Comparison of ENCODE assay signal across 16 cellular contexts in genomic region chr7:117870405-117870905, GRCh38. TPM values are rescaled to one million over a fixed set of nuclear protein-coding genes. Genes with fewer than 3 reads are reported as not detected.
DNase-seq lines count a peak whose midpoint lies in the region; TF ChIP-seq lines count a peak whose summit lies in the region.
"Had no signal": no experiment of that assay in that cellular context is flagged by ENCODE, and none has a peak within 500 bp of the region (broad histone marks: within the 10 kb centered on the region; RNA-seq: fewer than 3 reads in every experiment).

No MANE protein-coding gene starts in this region.

- H3K4me3 ChIP-seq in AG04450 (ENCODE audit: low read depth, low read length) (peak overlapping the region; percentile 85), iPS-20b (ENCODE audit: low read length) (peak overlapping the region; percentile 95; the same call in 1 of the 2 replicates), smooth muscle cell (peak overlapping the region; percentile 81), SJCRH30 (no peak overlapping the region)

- H3K79me2 ChIP-seq in smooth muscle cell (ENCODE audit: low read depth): peaks cover 48% of the 10 kb centered on the region

- peak overlapping the region; percentile 29 for H2AFZ ChIP-seq in smooth muscle cell (ENCODE audit: low read depth)

- CTCF ChIA-PET in AG04450 (lab: Charles Lee): interaction anchor here (1.0 to 2.8 kb wide), 5 partner anchors 112 to 471 kb away, joined by 3 to 14 read pairs (median 4); no protein-coding TSS in a partner anchor

- H3K4me2 ChIP-seq in smooth muscle cell: peak overlapping the region; percentile 97

- H4K20me1 ChIP-seq in smooth muscle cell (ENCODE audit: low read depth): no peaks in the 10 kb centered on the region

- TF ChIP-seq CTCF in AG04450 (IDR thresholded peaks at IDR 0.05; ENCODE audit: low read depth, low read length): no peak
- TF ChIP-seq CTCF in smooth muscle cell (IDR thresholded peaks at IDR 0.05; ENCODE audit: borderline replicate concordance, insufficient read depth, poor library complexity, severe bottlenecking): no peak

- H3K9ac ChIP-seq in iPS-20b (ENCODE audit: low read depth, low read length): peak overlapping the region; percentile 86; the same call in 1 of the 2 replicates
- peak overlapping the region; percentile 38 for H3K9ac ChIP-seq in smooth muscle cell (ENCODE audit: low read depth)

- H3K27ac ChIP-seq in AG04450 (ENCODE audit: low read depth, low read length) (no peak overlapping the region), caudate nucleus (ENCODE audit: low read depth, low read length) (peak overlapping the region; percentile 96), iPS-20b (ENCODE audit: low read length) (no peak overlapping the region), smooth muscle cell (ENCODE audit: low read depth) (peak overlapping the region; percentile 13), SJCRH30 (no peak overlapping the region)

- DNase-seq in AG04450 (ENCODE audit: low read depth, low spot score): no peak
- DNase-seq in caudate nucleus (lab: John Stamatoyannopoulos, UW): no peak
- DNase-seq in smooth muscle cell (lab: John Stamatoyannopoulos, UW; ENCODE audit: unreplicated experiment): no peak
- DNase-seq in NCI-H2227 treated with DMSO at 0.1 percent for 48 hours (lab: John Stamatoyannopoulos, UW): no peak
- no peak for DNase-seq in activated CD4-positive, alpha-beta T cell treated with anti-CD3 and anti-CD28 coated beads, Interleukin-2, amount 50 U/mL, for 48 hours
- DNase-seq in SJCRH30: no peak
- DNase-seq in middle frontal gyrus (ENCODE audit: extremely low spot score, low spot score): no peak
- DNase-seq: DMS 273 treated with DMSO at 0.1 percent for 48 hours, GOT3, NCI-H1048, NCI-H1436 treated with DMSO at 0.1 percent for 48 hours, NCI-H2029 treated with DMSO at 0.1 percent for 48 hours, NCI-H2171 treated with DMSO at 0.1 percent for 48 hours, NCI-H510A treated with DMSO at 0.1 percent for 48 hours had no signal

- 46% methylated on average over 5 of the region's 5 CpGs for WGBS in smooth muscle cell (ENCODE audit: low lambda C conversion rate)

- no peaks in the 10 kb centered on the region for H3K27me3 ChIP-seq in AG04450 (ENCODE audit: control insufficient read depth, insufficient read depth, low read length)
- no peaks in the 10 kb centered on the region for H3K27me3 ChIP-seq in iPS-20b (ENCODE audit: insufficient read depth, low read length)
- no peaks in the 10 kb centered on the region for H3K27me3 ChIP-seq in smooth muscle cell (ENCODE audit: low read depth)
- H3K27me3 ChIP-seq in SJCRH30: no peaks in the 10 kb centered on the region; the same call in 1 of the 2 replicates

- peaks cover 6% of the 10 kb centered on the region for H3F3A ChIP-seq in smooth muscle cell (ENCODE audit: low read depth)

- peaks cover 4% of the 10 kb centered on the region; the same call in 1 of the 2 replicates for H3K36me3 ChIP-seq in iPS-20b (ENCODE audit: insufficient read depth, low read depth, low read length)
- H3K36me3 ChIP-seq in smooth muscle cell (ENCODE audit: low read depth): no peaks in the 10 kb centered on the region
- no peaks in the 10 kb centered on the region for H3K36me3 ChIP-seq in SJCRH30

- POLR2A ChIA-PET in AG04450 (lab: Yijun Ruan, JAX): no interaction called here

- no peaks in the 10 kb centered on the region; the same call in 1 of the 2 replicates for H3K9me3 ChIP-seq in AG04450 (ENCODE audit: control insufficient read depth, insufficient read depth, low read length)
- no peaks in the 10 kb centered on the region for H3K9me3 ChIP-seq in iPS-20b (ENCODE audit: insufficient read depth, low read depth, low read length)
- H3K9me3 ChIP-seq in smooth muscle cell (replicated peaks; ENCODE audit: low read depth): no peaks in the 10 kb centered on the region
- H3K9me3 ChIP-seq in SJCRH30 (replicated peaks): no peaks in the 10 kb centered on the region

- H3K4me1 ChIP-seq in iPS-20b (ENCODE audit: insufficient read depth, low read length) (peaks cover 50% of the 10 kb centered on the region), smooth muscle cell (ENCODE audit: low read depth) (peaks cover 44% of the 10 kb centered on the region), SJCRH30 (no peaks in the 10 kb centered on the region; the same call in 1 of the 2 replicates)

RNA-seq across cellular contexts. Expression of gene CTTNBP2, which starts 2.8 kb away (rescaled TPM):
- polyA plus RNA-seq in AG04450 (2011; rRNA removed): 10.7 and 14.4 TPM in 2 replicates
- polyA minus RNA-seq in AG04450 (2011; rRNA and poly(A)+ RNA removed): 18.5 and 28.7 TPM in 2 replicates
- total RNA-seq in smooth muscle cell: 22.9 and 42.3 TPM in 2 replicates
- polyA plus RNA-seq in smooth muscle cell: 4.8 and 22.3 TPM in 2 replicates
- total RNA-seq in SJCRH30 (2014; rRNA removed; shearing (Covaris generic)): 0.38 and 0.43 TPM in 2 replicates
- total RNA-seq: HepG2 had no signal
- polyA plus RNA-seq: HepG2 had no signal

Comparison
In these comparisons a context has a peak if more than half of its experiments do, and no peak if none do; other contexts are left out.
1. H3K27ac ChIP-seq: peak in caudate nucleus (single experiment) and smooth muscle cell (single experiment); none in AG04450 (single experiment), iPS-20b (single experiment) and SJCRH30 (single experiment).
2. RNA of gene CTTNBP2, which starts 2.8 kb away (total RNA-seq): 22.9 to 42.3 TPM in smooth muscle cell; 0.38 to 0.43 TPM in SJCRH30; every median in the first group is over 10 times any median in the second.